10 cellular contexts compared by ENCODE assay signal in the genomic region with DNA sequence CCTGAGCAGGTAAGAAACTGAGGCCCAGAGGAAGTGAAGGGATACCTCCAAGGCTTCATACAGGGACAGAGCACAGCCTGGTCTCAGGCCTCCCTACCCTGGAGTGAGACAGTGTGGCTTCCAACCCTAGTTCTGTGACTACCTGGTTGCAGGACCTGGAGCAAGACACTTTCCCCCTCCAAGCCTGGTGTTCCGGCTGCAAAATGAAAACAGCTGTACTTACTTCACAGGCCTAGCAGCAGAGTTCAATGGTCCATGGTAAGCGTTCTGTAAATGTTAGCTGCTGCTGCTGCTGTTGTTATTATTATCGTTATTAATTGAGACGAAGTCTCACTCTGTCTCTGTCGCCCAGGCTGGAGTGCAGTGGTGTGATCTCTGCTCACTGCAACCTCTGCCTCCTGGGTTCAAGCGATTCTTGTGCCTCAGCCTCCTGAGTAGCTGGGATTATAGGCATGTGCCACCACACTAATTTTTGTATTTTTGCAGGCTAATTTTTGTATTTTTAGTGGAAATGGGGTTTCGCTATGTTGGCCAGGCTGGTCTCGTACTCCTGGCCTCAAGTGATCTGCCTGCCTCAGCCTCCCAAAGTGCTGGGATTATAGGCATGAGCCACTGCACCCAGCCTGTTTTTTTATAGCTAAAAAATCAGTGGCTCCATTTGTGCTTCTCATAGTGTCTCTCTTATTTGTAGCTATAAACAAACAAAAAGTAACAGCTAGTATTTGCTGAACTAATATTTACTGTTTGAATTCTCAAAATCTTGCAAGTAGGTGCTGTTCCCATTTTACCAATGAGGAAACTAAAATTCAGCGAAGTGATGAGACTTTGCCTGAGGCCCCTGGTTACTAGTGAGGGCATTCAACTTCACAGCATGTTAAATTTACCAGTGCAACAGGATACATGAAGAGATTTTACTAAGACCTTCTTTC. TPM values are rescaled to one million over a fixed set of nuclear protein-coding genes. Genes with fewer than 3 reads are reported as not detected.
A peak's percentile ranks its signal among the peaks of the same experiment; 100 is the strongest.
DNase-seq lines count a peak whose midpoint lies in the region; ATAC-seq and TF ChIP-seq lines count a peak whose summit lies in the region.
"Had no signal": no experiment of that assay in that cellular context is flagged by ENCODE, and none has a peak within 500 bp of the region (broad histone marks: within the 10 kb centered on the region; RNA-seq: fewer than 3 reads in every experiment).

No MANE protein-coding gene starts in this region.

- TF ChIP-seq CTCF in natural killer cell (IDR thresholded peaks at IDR 0.05) = no peak
- TF ChIP-seq CTCF in BE2C (IDR thresholded peaks at IDR 0.05; ENCODE audit: low read depth, low read length) = no peak
- TF ChIP-seq CTCF in transverse colon (IDR thresholded peaks at IDR 0.05) = no peak

- H3K4me2 ChIP-seq in BLaER1 treated with 17β-estradiol and CSF1 and Interleukin-3, amounts not matched to agents 10 nM and 100 nM = peak overlapping the region; percentile 91 to 99 (median 97)

- no peaks in the 10 kb centered on the region for H3K9me3 Mint-ChIP-seq in natural killer cell

- peaks cover 10 to 53% (median 34%) of the 10 kb centered on the region in 11 experiments; a peak in 17 of 22 replicates for H3K36me3 ChIP-seq in BLaER1 treated with 17β-estradiol and CSF1 and Interleukin-3, amounts not matched to agents 10 nM and 100 nM
- H3K36me3 ChIP-seq in KOPT-K1 (ENCODE audit: insufficient read depth, low read length) (peaks cover 60% of the 10 kb centered on the region), BE2C (peaks cover 8% of the 10 kb centered on the region), transverse colon (no peaks in the 10 kb centered on the region)

- no peak for ATAC-seq in natural killer cell

- H3K27ac Mint-ChIP-seq in natural killer cell = peak overlapping the region; percentile 89 to 100

- H3K9ac ChIP-seq in BLaER1 treated with 17β-estradiol and CSF1 and Interleukin-3, amounts not matched to agents 10 nM and 100 nM = peak overlapping the region in 4 of 11 experiments; percentile 0 to 47 (median 32); a peak in 5 of 22 replicates

- H3K4me3 Mint-ChIP-seq in natural killer cell = peak overlapping the region; percentile 95

- peaks cover 97 to 99% of the 10 kb centered on the region in 2 donors for H3K4me1 Mint-ChIP-seq in natural killer cell

- intact Hi-C loops in natural killer cell (cut with micrococcal nuclease) = no loop called here
- intact Hi-C loops in transverse colon (cut with DNase I; ENCODE audit: low total_unique reads) = no loop called here

- H3K4me1 ChIP-seq in BLaER1 treated with 17β-estradiol and CSF1 and Interleukin-3, amounts not matched to agents 10 nM and 100 nM = peaks cover 98 to 100% (median 100%) of the 10 kb centered on the region in 10 experiments
- H3K4me1 ChIP-seq in BE2C (peaks cover 12% of the 10 kb centered on the region), transverse colon (peaks cover 4 to 35% (median 18%) of the 10 kb centered on the region in 4 donors)

- H3K36me3 Mint-ChIP-seq in natural killer cell = peaks cover 13% of the 10 kb centered on the region

- H3K9me3 ChIP-seq in BLaER1 treated with 17β-estradiol and CSF1 and Interleukin-3, amounts not matched to agents 10 nM and 100 nM (replicated peaks in 1 of 11) = no peaks in the 10 kb centered on the region
- H3K9me3 ChIP-seq in KOPT-K1 (ENCODE audit: insufficient read depth, low read length, poor library complexity, severe bottlenecking) (no peaks in the 10 kb centered on the region), BE2C (no peaks in the 10 kb centered on the region), transverse colon (no peaks in the 10 kb centered on the region)

- H3K4me3 ChIP-seq in BLaER1 treated with 17β-estradiol and CSF1 and Interleukin-3, amounts not matched to agents 10 nM and 100 nM = peak overlapping the region in 1 of 10 experiments; percentile 6; a peak in 1 of 20 replicates
- no peak overlapping the region for H3K4me3 ChIP-seq in BE2C (ENCODE audit: low read depth, low read length)
- no peak overlapping the region for H3K4me3 ChIP-seq in transverse colon

- H3K27me3 ChIP-seq in BLaER1 treated with 17β-estradiol and CSF1 and Interleukin-3, amounts not matched to agents 10 nM and 100 nM = no peaks in the 10 kb centered on the region
- H3K27me3 ChIP-seq in BE2C (no peaks in the 10 kb centered on the region), transverse colon (no peaks in the 10 kb centered on the region)

- WGBS in transverse colon (ENCODE audit: low coverage in 1 of 2), 2 donors = 76 to 87% methylated on average over 6 to 9 of the region's 9 CpGs

- no peaks in the 10 kb centered on the region for H3K27me3 Mint-ChIP-seq in natural killer cell (ENCODE audit: low read depth in 2 of 2)

- no peak for DNase-seq in natural killer cell
- no peak for DNase-seq in OCI-M2 (lab: John Stamatoyannopoulos, UW; ENCODE audit: unreplicated experiment)
- DNase-seq in BE2C = no peak
- no peak for DNase-seq in NCI-H774 (lab: John Stamatoyannopoulos, UW)
- no peak for DNase-seq in transverse colon
- DNase-seq: activated effector memory CD4-positive, alpha-beta T cell treated with anti-CD3 and anti-CD28 coated beads, Interleukin-2, amount 50 U/mL, for 16 hours; T1000 had no signal

- in situ Hi-C loops in transverse colon (cut with MboI; ENCODE audit: low pct_ligation_motif_present in 1 of 4, low pct_unique_long_range_greater_than_20kb in 1 of 4, low sequenced_read_pairs in 3 of 4) = no loop called here

- peak overlapping the region in 7 of 11 experiments; percentile 11 to 96 (median 93); a peak in 13 of 22 replicates for H3K27ac ChIP-seq in BLaER1 treated with 17β-estradiol and CSF1 and Interleukin-3, amounts not matched to agents 10 nM and 100 nM
- H3K27ac ChIP-seq in KOPT-K1 (ENCODE audit: low read depth, low read length, poor library complexity, severe bottlenecking) (peak overlapping the region; percentile 99), angular gyrus (ENCODE audit: low read depth, low read length) (peak overlapping the region; percentile 24), transverse colon (no peak overlapping the region)

- no peak for TF ChIP-seq POLR2A in transverse colon (IDR thresholded peaks at IDR 0.05)

- H4K20me1 ChIP-seq in BLaER1 treated with 17β-estradiol and CSF1 and Interleukin-3, amounts not matched to agents 10 nM and 100 nM = peaks cover 0 to 81% (median 0%) of the 10 kb centered on the region in 11 experiments; a peak in 2 of 22 replicates

- TF ChIP-seq EP300 in transverse colon (IDR thresholded peaks at IDR 0.05; ENCODE audit: low read depth) = no peak

RNA-seq across cellular contexts. Expression of a gene that starts 41.9 kb away (rescaled TPM):
- total RNA-seq in natural killer cell (not detected), transverse colon (not detected)
- 4.2 TPM for polyA plus RNA-seq in BE2C (2012; ENCODE audit: insufficient read depth, insufficient read length, low read depth)

RNA-seq across cellular contexts. Expression of a gene that starts 43.0 kb away (rescaled TPM):
- total RNA-seq in natural killer cell = 10 to 100 TPM; 67.4 to 92.6 (median 78.6) TPM
- polyA plus RNA-seq in BE2C (2012; ENCODE audit: insufficient read depth, insufficient read length, low read depth) = 101 TPM
- 100 to 1,000 TPM in 3 of 4 donors, 10 to 100 TPM in 1; 98.6 to 151 (median 107) TPM for total RNA-seq in transverse colon

RNA-seq across cellular contexts. Expression of a gene that starts 59.5 kb away (rescaled TPM):
- 1 to 10 TPM; 2.2 to 4.2 (median 2.2) TPM for total RNA-seq in natural killer cell
- polyA plus RNA-seq in BE2C (2012; ENCODE audit: insufficient read depth, insufficient read length, low read depth) = 13.8 TPM
- 10 to 100 TPM in 2 of 4 donors, 1 to 10 TPM in 2; 3.2 to 15.7 (median 7.8) TPM for total RNA-seq in transverse colon

Comparison
In these comparisons a context has a peak if more than half of its experiments do, and no peak if none do; other contexts are left out.
1. H3K27ac ChIP-seq: peak in BLaER1 treated with 17β-estradiol and CSF1 and Interleukin-3, amounts not matched to agents 10 nM and 100 nM (7 of 11), KOPT-K1 (single experiment) and angular gyrus (single experiment); none in transverse colon (0 of 4).